ENCODE assay signal across 17 cellular contexts in genomic region chr21:37445228-37445627, GRCh38.
DNase-seq lines count a peak whose midpoint lies in the region; FAIRE-seq and TF ChIP-seq lines count a peak whose summit lies in the region.
"Had no signal": no experiment of that assay in that cellular context is flagged by ENCODE, and none has a peak within 500 bp of the region (broad histone marks: within the 10 kb centered on the region; RNA-seq: fewer than 3 reads in every experiment).

No MANE protein-coding gene starts in this region.

- 26% methylated on average over 5 of the region's 5 CpGs for WGBS in suprapubic skin

- H3K27ac ChIP-seq in suprapubic skin, result no peak overlapping the region
- H3K27ac ChIP-seq: esophagus muscularis mucosa had no signal

- H3K36me3 Mint-ChIP-seq in nephron (ENCODE audit: low read depth), result peaks cover 47% of the 10 kb centered on the region

- no peaks in the 10 kb centered on the region for H3K27me3 Mint-ChIP-seq in nephron (ENCODE audit: low read depth)
- H3K27me3 Mint-ChIP-seq: dendritic cell treated with granulocyte-macrophage colony-stimulating factor and Interleukin-4, amounts not matched to agents 40 ng/mL and 50 ng/mL, for 4 days; IgD-negative memory B cell; stimulated activated memory B cell treated with anti-CD40 and anti-IgM and Interleukin-4, amounts not matched to agents 10 μg/mL and 1 μg/mL and 100 μg/mL, for 72 hours had no signal

- peaks cover 3% of the 10 kb centered on the region for H3K36me3 ChIP-seq in suprapubic skin

- TF ChIP-seq CTCF in AG10803 (conservative IDR thresholded peaks at IDR 0.05; ENCODE audit: low read length), result no peak
- TF ChIP-seq CTCF in nephron (IDR thresholded peaks at IDR 0.05; ENCODE audit: unreplicated experiment in 3 of 3), result no peak
- no peak for TF ChIP-seq CTCF in suprapubic skin (IDR thresholded peaks at IDR 0.05)

- peaks cover 6% of the 10 kb centered on the region for H3K9me3 Mint-ChIP-seq in nephron
- H3K9me3 Mint-ChIP-seq: dendritic cell treated with granulocyte-macrophage colony-stimulating factor and Interleukin-4, amounts not matched to agents 40 ng/mL and 50 ng/mL, for 4 days; IgD-negative memory B cell; stimulated activated memory B cell treated with anti-CD40 and anti-IgM and Interleukin-4, amounts not matched to agents 10 μg/mL and 1 μg/mL and 100 μg/mL, for 72 hours had no signal

- no peaks in the 10 kb centered on the region for H3K27me3 ChIP-seq in suprapubic skin
- H3K27me3 ChIP-seq: esophagus muscularis mucosa had no signal

- FAIRE-seq in endometrium (lab: Jason Lieb, UNC), result peak; percentile 63
- FAIRE-seq: GM12878 had no signal

- peaks cover 40% of the 10 kb centered on the region for H3K4me1 ChIP-seq in suprapubic skin

- no peak overlapping the region for H3K4me3 ChIP-seq in AG10803 (ENCODE audit: low read length)
- H3K4me3 ChIP-seq in suprapubic skin, result no peak overlapping the region
- H3K4me3 ChIP-seq: esophagus muscularis mucosa, GM12878 had no signal

- peaks cover 46% of the 10 kb centered on the region for H3K4me1 Mint-ChIP-seq in nephron

- no peaks in the 10 kb centered on the region for H3K9me3 ChIP-seq in suprapubic skin
- H3K9me3 ChIP-seq: esophagus muscularis mucosa had no signal

- H3K4me3 Mint-ChIP-seq in nephron, result no peak overlapping the region
- H3K4me3 Mint-ChIP-seq: dendritic cell treated with granulocyte-macrophage colony-stimulating factor and Interleukin-4, amounts not matched to agents 40 ng/mL and 50 ng/mL, for 4 days; IgD-negative memory B cell; stimulated activated memory B cell treated with anti-CD40 and anti-IgM and Interleukin-4, amounts not matched to agents 10 μg/mL and 1 μg/mL and 100 μg/mL, for 72 hours had no signal

- H3K27ac Mint-ChIP-seq in nephron, result peak overlapping the region; percentile 0 to 45 (median 31)
- H3K27ac Mint-ChIP-seq: dendritic cell treated with granulocyte-macrophage colony-stimulating factor and Interleukin-4, amounts not matched to agents 40 ng/mL and 50 ng/mL, for 4 days had no signal

- TF ChIP-seq EP300 in suprapubic skin (IDR thresholded peaks at IDR 0.05), result no peak

- TF ChIP-seq POLR2A in suprapubic skin (IDR thresholded peaks at IDR 0.05), result no peak

- DNase-seq in AG10803 (ENCODE audit: low read depth), result peak; percentile 79
- DNase-seq in HCEC 1CT, result peak; percentile 33
- no peak for DNase-seq in COR-L47 (lab: John Stamatoyannopoulos, UW)
- DNase-seq in SW 1271 (lab: John Stamatoyannopoulos, UW), result no peak
- no peak for DNase-seq in activated effector memory CD4-positive, alpha-beta T cell treated with Interleukin-2 at 50 U/mL for 16 hours
- no peak for DNase-seq in suprapubic skin (ENCODE audit: low spot score in 2 of 2)
- DNase-seq: activated CD4-positive, alpha-beta T cell treated with anti-CD3 and anti-CD28 coated beads, Interleukin-2, amount 50 U/mL, for 1 hour; activated T-cell treated with anti-CD3 and anti-CD28 coated beads, Interleukin-2, amount 50 U/mL, for 48 hours; H7; NCI-H1092 had no signal

Comparison
In these comparisons a context has a peak if more than half of its experiments do, and no peak if none do; other contexts are left out.
1. DNase-seq: peak in AG10803 (single experiment) and HCEC 1CT (single experiment); none in COR-L47 (single experiment), SW 1271 (0 of 2), activated effector memory CD4-positive, alpha-beta T cell treated with Interleukin-2 at 50 U/mL for 16 hours (single experiment) and suprapubic skin (0 of 2).